Comparison of ENCODE assay signal across 1 cellular context in the genomic region with DNA sequence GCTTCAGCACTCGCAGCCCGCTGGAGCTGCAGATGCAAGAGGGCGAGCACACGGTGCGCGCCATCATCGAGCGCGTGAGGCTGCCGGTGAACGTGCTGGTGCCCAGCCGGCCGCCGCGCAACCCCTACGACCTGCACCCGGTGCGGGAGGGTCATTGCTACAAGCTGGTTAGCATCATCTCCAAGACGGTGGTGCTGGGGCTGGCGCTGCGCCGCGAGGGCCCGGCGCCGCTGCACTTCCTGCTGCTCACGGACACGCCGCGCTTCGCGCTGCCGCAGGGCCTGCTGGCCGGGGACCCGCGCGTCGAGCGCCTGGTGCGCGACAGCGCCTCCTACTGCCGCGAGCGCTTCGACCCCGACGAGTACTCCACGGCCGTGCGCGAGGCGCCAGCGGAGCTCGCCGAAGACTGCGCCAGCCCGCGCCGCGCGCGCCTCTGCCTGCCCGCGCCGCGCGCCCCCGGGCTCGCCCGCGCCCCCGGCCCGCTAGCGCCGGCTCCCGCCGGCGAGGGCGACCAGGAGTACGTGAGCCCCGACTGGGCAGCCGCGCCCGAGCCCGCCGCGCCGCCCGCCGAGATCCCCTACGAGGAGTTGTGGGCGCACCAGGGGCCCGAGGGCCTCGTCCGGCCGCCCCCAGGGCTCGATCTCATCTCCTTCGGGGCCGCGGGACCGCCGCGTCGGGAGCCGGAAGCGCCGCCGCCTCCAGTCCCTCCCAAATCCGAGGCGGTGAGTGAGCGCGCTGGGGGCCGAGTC.
TF ChIP-seq lines count a peak whose summit lies in the region.

No MANE protein-coding gene starts in this region.

TF ChIP-seq in K562, 482 proteins besides CTCF, POLR2A, EP300 and RAD21 (continued from another document):
- TF ChIP-seq ZNF318 (IDR thresholded peaks at IDR 0.05; ENCODE audit: borderline replicate concordance in 1 of 2, low read depth in 1 of 2) (no peak), KAT8 (IDR thresholded peaks at IDR 0.05; ENCODE audit: low read depth) (no peak), HNRNPL (IDR thresholded peaks at IDR 0.05; ENCODE audit: low read depth, low read length) (peak; percentile 44; the same call in 1 of the 2 replicates), ZNF280B (CRISPR knock-in tag; IDR thresholded peaks at IDR 0.05) (no peak), HNRNPK (IDR thresholded peaks at IDR 0.05; ENCODE audit: low read depth, low read length, poor library complexity, severe bottlenecking) (no peak)
- TF ChIP-seq, protein P1, sequence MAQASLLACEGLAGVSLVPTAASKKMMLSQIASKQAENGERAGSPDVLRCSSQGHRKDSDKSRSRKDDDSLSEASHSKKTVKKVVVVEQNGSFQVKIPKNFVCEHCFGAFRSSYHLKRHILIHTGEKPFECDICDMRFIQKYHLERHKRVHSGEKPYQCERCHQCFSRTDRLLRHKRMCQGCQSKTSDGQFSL (CRISPR knock-in tag; IDR thresholded peaks at IDR 0.05) = peak; percentile 59; the same call in 1 of the 2 replicates
- TF ChIP-seq, protein P1 (tag; IDR thresholded peaks at IDR 0.05) = no peak
